ENCODE assay signal across 8 cellular contexts in genomic region chr15:63188937-63189871, GRCh38. TPM values are rescaled to one million over a fixed set of nuclear protein-coding genes. Genes with fewer than 3 reads are reported as not detected.
DNase-seq lines count a peak whose midpoint lies in the region; ATAC-seq and TF ChIP-seq lines count a peak whose summit lies in the region.

RAB8B (plus strand) TSS chr15:63189606; CDS start chr15:63189625, 19 bp downstream.

- POLR2A ChIA-PET in activated naive CD8-positive, alpha-beta T cell treated with anti-CD3 and anti-CD28 coated beads, Interleukin-2, amount 10 ng/mL, durations not matched to agents 7 days and 5 days (lab: Charles Lee): interaction anchor here (0.8 to 1.6 kb wide), 4 partner anchors 22 to 42 kb away, joined by 4 to 8 read pairs (median 6); partner anchors contain the start of gene RPS27L

- H3K4me1 ChIP-seq in thoracic aorta (ENCODE audit: control insufficient read depth in 1 of 2, low read depth in 2 of 2): peaks cover 18 to 35% of the 10 kb centered on the region in 2 donors

- TF ChIP-seq CTCF in GM12864 (IDR thresholded peaks at IDR 0.05; ENCODE audit: low read depth, low read length, missing control alignments): no peak
- no peak for TF ChIP-seq CTCF in osteocyte (IDR thresholded peaks at IDR 0.05)
- no peak for TF ChIP-seq CTCF in thoracic aorta (IDR thresholded peaks at IDR 0.05)

- H3K36me3 Mint-ChIP-seq in activated naive CD8-positive, alpha-beta T cell treated with anti-CD3 and anti-CD28 coated beads, Interleukin-2, amount 10 ng/mL, durations not matched to agents 7 days and 5 days: peaks cover 15% of the 10 kb centered on the region
- no peaks in the 10 kb centered on the region for H3K36me3 Mint-ChIP-seq in osteocyte (ENCODE audit: unreplicated experiment)

- intact Hi-C loops in head of caudate nucleus (cut with DNase I): loop anchor here (2.0 to 5.0 kb wide), 3 partner anchors 32 to 142 kb away; partner anchors contain the start of genes APH1B and RPS27L

- H3K27me3 ChIP-seq in thoracic aorta (replicated peaks; ENCODE audit: insufficient read depth): no peaks in the 10 kb centered on the region

- H3K4me3 ChIP-seq in GM12864 (ENCODE audit: low read depth, low read length) (peak within 1 kb of the TSS; percentile 96), thoracic aorta (peak within 1 kb of the TSS; percentile 97)

- peak within 1 kb of the TSS; percentile 76 to 92 for H3K27ac ChIP-seq in thoracic aorta

- H3K36me3 ChIP-seq in thoracic aorta: no peaks in the 10 kb centered on the region

- H3K9me3 Mint-ChIP-seq in activated naive CD8-positive, alpha-beta T cell treated with anti-CD3 and anti-CD28 coated beads, Interleukin-2, amount 10 ng/mL, durations not matched to agents 7 days and 5 days: no peaks in the 10 kb centered on the region
- H3K9me3 Mint-ChIP-seq in osteocyte (ENCODE audit: unreplicated experiment): no peaks in the 10 kb centered on the region

- peak within 1 kb of the TSS; percentile 97 for H3K4me3 Mint-ChIP-seq in activated naive CD8-positive, alpha-beta T cell treated with anti-CD3 and anti-CD28 coated beads, Interleukin-2, amount 10 ng/mL, durations not matched to agents 7 days and 5 days
- H3K4me3 Mint-ChIP-seq in osteocyte (ENCODE audit: unreplicated experiment): peak within 1 kb of the TSS; percentile 76

- no peaks in the 10 kb centered on the region for H3K27me3 Mint-ChIP-seq in activated naive CD8-positive, alpha-beta T cell treated with anti-CD3 and anti-CD28 coated beads, Interleukin-2, amount 10 ng/mL, durations not matched to agents 7 days and 5 days
- H3K27me3 Mint-ChIP-seq in osteocyte (ENCODE audit: unreplicated experiment): no peaks in the 10 kb centered on the region

- peak; percentile 80 for ATAC-seq in HG02623 (IDR thresholded peaks at IDR 0.05; ENCODE audit: unreplicated experiment)
- peak; percentile 87 for ATAC-seq in activated naive CD8-positive, alpha-beta T cell treated with anti-CD3 and anti-CD28 coated beads, Interleukin-2, amount 10 ng/mL, durations not matched to agents 7 days and 5 days (ENCODE audit: low read depth)
- peak; percentile 81 for ATAC-seq in thoracic aorta (ENCODE audit: insufficient number of reproducible peaks, low FRiP score, low read depth)

- peak; percentile 68 for DNase-seq in GM12864 (ENCODE audit: low read depth)
- DNase-seq in NCI-H1105 (lab: John Stamatoyannopoulos, UW): peak; percentile 98
- peak; percentile 92 to 96 for DNase-seq in SW 1271 (lab: John Stamatoyannopoulos, UW)
- DNase-seq in activated naive CD8-positive, alpha-beta T cell treated with anti-CD3 and anti-CD28 coated beads, Interleukin-2, amount 10 ng/mL, durations not matched to agents 7 days and 5 days: peak; percentile 98
- peak; percentile 97 to 99 (median 99) for DNase-seq in head of caudate nucleus
- DNase-seq in osteocyte (ENCODE audit: extremely low spot score, unreplicated experiment): peak; percentile 99
- peak; percentile 95 for DNase-seq in thoracic aorta (ENCODE audit: low spot score)

- H3K9me3 ChIP-seq in thoracic aorta: no peaks in the 10 kb centered on the region

- H3K27ac Mint-ChIP-seq in activated naive CD8-positive, alpha-beta T cell treated with anti-CD3 and anti-CD28 coated beads, Interleukin-2, amount 10 ng/mL, durations not matched to agents 7 days and 5 days: peak within 1 kb of the TSS; percentile 93
- H3K27ac Mint-ChIP-seq in osteocyte (ENCODE audit: unreplicated experiment): peak within 1 kb of the TSS; percentile 97

- H3K4me1 Mint-ChIP-seq in activated naive CD8-positive, alpha-beta T cell treated with anti-CD3 and anti-CD28 coated beads, Interleukin-2, amount 10 ng/mL, durations not matched to agents 7 days and 5 days: peaks cover 37% of the 10 kb centered on the region
- H3K4me1 Mint-ChIP-seq in osteocyte (ENCODE audit: unreplicated experiment): peaks cover 62% of the 10 kb centered on the region

RNA-seq across cellular contexts. Expression of gene RAB8B, which starts in this region (rescaled TPM):
- total RNA-seq in activated naive CD8-positive, alpha-beta T cell treated with anti-CD3 and anti-CD28 coated beads, Interleukin-2, amount 10 ng/mL, durations not matched to agents 7 days and 5 days: 100 to 1,000 TPM; 111 TPM
- 27.9 and 29.8 TPM in 2 replicates for total RNA-seq in osteocyte
- total RNA-seq in thoracic aorta: 10 to 100 TPM; 55.2 to 64.1 TPM

Comparison
In these comparisons a context has a peak if more than half of its experiments do, and no peak if none do; other contexts are left out.
1. Peak in every context shown above with its lines: DNase-seq, ATAC-seq, H3K4me3 ChIP-seq and H3K27ac ChIP-seq.